In genomic region chr6:50824505-50824904, GRCh38 we compare ENCODE assay signal across 16 cellular contexts. TPM values are rescaled to one million over a fixed set of nuclear protein-coding genes. Genes with fewer than 3 reads are reported as not detected.
"Had no signal": no experiment of that assay in that cellular context is flagged by ENCODE, and none has a peak within 500 bp of the region (broad histone marks: within the 10 kb centered on the region; RNA-seq: fewer than 3 reads in every experiment).

No MANE protein-coding gene starts in this region.

- H3K4me3 ChIP-seq: testis had no signal

- H3K9me3 Mint-ChIP-seq: activated naive CD8-positive, alpha-beta T cell treated with anti-CD3 and anti-CD28 coated beads, Interleukin-2, amount 10 ng/mL, durations not matched to agents 7 days and 5 days; stimulated activated naive CD8-positive, alpha-beta T cell treated with anti-CD3 and anti-CD28 coated beads, Interleukin-15, Interleukin-2, amounts not matched to agents 100 ng/mL and 50 ng/mL, for 24 hours; T-helper 2 cell treated with Interferon-gamma antibody and Interleukin-4, amounts not matched to agents 5 μg/mL and 100 μg/mL, for 36 hours had no signal

- H3K27ac ChIP-seq: parathyroid adenoma, testis had no signal

- DNase-seq: activated CD4-positive, alpha-beta T cell treated with anti-CD3 and anti-CD28 coated beads for 1 hour; activated CD4-positive, alpha-beta T cell treated with anti-CD3 and anti-CD28 coated beads, Interleukin-2, amount 50 U/mL, for 48 hours; activated naive CD8-positive, alpha-beta T cell treated with anti-CD3 and anti-CD28 coated beads, Interleukin-2, amount 10 ng/mL, durations not matched to agents 7 days and 5 days; activated T-cell treated with anti-CD3 and anti-CD28 coated beads, Interleukin-2, amount 50 U/mL, for 48 hours; anterior cingulate cortex; hippocampal formation; islet precursor cell; stimulated activated CD4-positive, alpha-beta T cell treated with anti-CD3 and anti-CD28 coated beads, Interleukin-4, amount 100 ng/mL, for 1 hour; stimulated activated CD8-positive, alpha-beta memory T cell treated with anti-CD3 and anti-CD28 coated beads, Interleukin-4, amount 100 ng/mL, for 48 hours; SW 1271; testis had no signal

- H3K4me3 Mint-ChIP-seq: activated naive CD8-positive, alpha-beta T cell treated with anti-CD3 and anti-CD28 coated beads, Interleukin-2, amount 10 ng/mL, durations not matched to agents 7 days and 5 days; stimulated activated naive CD8-positive, alpha-beta T cell treated with anti-CD3 and anti-CD28 coated beads, Interleukin-15, Interleukin-2, amounts not matched to agents 100 ng/mL and 50 ng/mL, for 24 hours; T-helper 2 cell treated with Interferon-gamma antibody and Interleukin-4, amounts not matched to agents 5 μg/mL and 100 μg/mL, for 36 hours had no signal

- H3K9ac ChIP-seq: parathyroid adenoma had no signal

- H3K27ac Mint-ChIP-seq: activated naive CD8-positive, alpha-beta T cell treated with anti-CD3 and anti-CD28 coated beads, Interleukin-2, amount 10 ng/mL, durations not matched to agents 7 days and 5 days; stimulated activated naive CD8-positive, alpha-beta T cell treated with anti-CD3 and anti-CD28 coated beads, Interleukin-15, Interleukin-2, amounts not matched to agents 100 ng/mL and 50 ng/mL, for 24 hours; T-helper 2 cell treated with Interferon-gamma antibody and Interleukin-4, amounts not matched to agents 5 μg/mL and 100 μg/mL, for 36 hours had no signal

- H3K9me3 ChIP-seq: testis had no signal

- H3K4me1 ChIP-seq: parathyroid adenoma had no signal

RNA-seq across cellular contexts. Expression of gene TFAP2B, which starts 5.8 kb away (rescaled TPM):
- total RNA-seq: activated naive CD8-positive, alpha-beta T cell treated with anti-CD3 and anti-CD28 coated beads, Interleukin-2, amount 10 ng/mL, durations not matched to agents 7 days and 5 days; liver; myocyte had no signal
- polyA plus RNA-seq: liver had no signal
